10 cellular contexts compared by ENCODE assay signal in the genomic region with DNA sequence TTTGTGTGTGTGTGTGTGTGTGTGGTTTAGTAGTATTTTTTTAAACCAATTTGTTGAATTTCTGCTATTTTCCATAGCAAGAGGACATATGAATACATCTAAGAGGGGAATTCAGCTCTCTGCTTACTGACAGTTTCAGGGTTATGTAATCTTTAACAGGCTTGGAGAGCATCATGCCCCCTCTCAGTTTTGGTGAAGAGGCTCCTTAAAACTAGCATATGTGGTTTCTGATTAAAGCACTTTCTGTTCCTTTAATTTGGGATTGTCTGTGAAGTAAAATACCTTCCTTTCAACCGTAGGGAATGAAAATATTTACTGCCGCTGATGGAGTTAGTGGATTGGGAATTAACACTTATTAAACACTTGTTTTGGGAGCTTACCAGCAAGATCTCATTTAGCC. TPM values are rescaled to one million over a fixed set of nuclear protein-coding genes. Genes with fewer than 3 reads are reported as not detected.
DNase-seq lines count a peak whose midpoint lies in the region; ATAC-seq and TF ChIP-seq lines count a peak whose summit lies in the region.
"Had no signal": no experiment of that assay in that cellular context is flagged by ENCODE, and none has a peak within 500 bp of the region (broad histone marks: within the 10 kb centered on the region; RNA-seq: fewer than 3 reads in every experiment).

No MANE protein-coding gene starts in this region.

- CTCF ChIA-PET in OCI-LY7 (lab: Charles Lee; ENCODE audit: unreplicated experiment) = interaction anchor here (0.9 to 1.6 kb wide), 2 partner anchors 20 to 395 kb away, joined by 3 to 6 read pairs; a partner anchor contains a TSS

- H3K4me3 ChIP-seq in BLaER1 (no peak overlapping the region), OCI-LY7 (ENCODE audit: low read depth, low read length, poor library complexity, severe bottlenecking) (peak overlapping the region; percentile 71), lower lobe of right lung (no peak overlapping the region), HAP-1 (no peak overlapping the region)
- H3K4me3 ChIP-seq: thyroid gland had no signal

- H4K20me1 ChIP-seq in BLaER1 (no peaks in the 10 kb centered on the region), OCI-LY7 (ENCODE audit: insufficient read depth, low read length) (no peaks in the 10 kb centered on the region)

- DNase-seq in OCI-LY7 (ENCODE audit: low spot score) (no peak), lower lobe of right lung (no peak), mesenteric fat pad (ENCODE audit: low spot score) (no peak), HAP-1 (ENCODE audit: low spot score in 2 of 2) (no peak), cerebellum (ENCODE audit: low spot score) (no peak)
- DNase-seq: KBM-7, thyroid gland had no signal

- no peak for TF ChIP-seq CTCF in OCI-LY7 (conservative IDR thresholded peaks at IDR 0.05; ENCODE audit: low read length)
- no peak for TF ChIP-seq CTCF in lower lobe of right lung (IDR thresholded peaks at IDR 0.05)

- no peak overlapping the region for H3K27ac ChIP-seq in BLaER1
- no peak overlapping the region for H3K27ac ChIP-seq in OCI-LY7 (ENCODE audit: low read depth, low read length, poor library complexity, severe bottlenecking)
- peak overlapping the region; percentile 90 for H3K27ac ChIP-seq in lower lobe of right lung

- no peaks in the 10 kb centered on the region for H3K9me3 ChIP-seq in BLaER1
- no peaks in the 10 kb centered on the region for H3K9me3 ChIP-seq in OCI-LY7 (ENCODE audit: low read length)
- H3K9me3 ChIP-seq in lower lobe of right lung = no peaks in the 10 kb centered on the region
- no peaks in the 10 kb centered on the region for H3K9me3 ChIP-seq in HAP-1
- H3K9me3 ChIP-seq: thyroid gland had no signal

- H3K27me3 ChIP-seq in BLaER1 (no peaks in the 10 kb centered on the region), lower lobe of right lung (ENCODE audit: low read depth) (no peaks in the 10 kb centered on the region), HAP-1 (ENCODE audit: low read depth) (no peaks in the 10 kb centered on the region)
- H3K27me3 ChIP-seq: thyroid gland had no signal

- intact Hi-C loops in OCI-LY7 (cut with micrococcal nuclease; ENCODE audit: unreplicated experiment) = no loop called here
- intact Hi-C loops in lower lobe of right lung (cut with DNase I) = no loop called here

- no TSS peak for BruUV-seq in OCI-LY7 (replicated peaks; lab: Mats Ljungman, UMichigan)

- H3K36me3 ChIP-seq in BLaER1 (no peaks in the 10 kb centered on the region), OCI-LY7 (ENCODE audit: insufficient read depth, low read length) (peaks cover 11% of the 10 kb centered on the region; the same call in 1 of the 2 replicates), lower lobe of right lung (no peaks in the 10 kb centered on the region), HAP-1 (replicated peaks) (no peaks in the 10 kb centered on the region)
- H3K36me3 ChIP-seq: thyroid gland had no signal

- no peak overlapping the region for H3K9ac ChIP-seq in BLaER1

- H3K9me2 ChIP-seq in OCI-LY7 (ENCODE audit: insufficient read depth, low read length) = no peaks in the 10 kb centered on the region

- H3K79me2 ChIP-seq in OCI-LY7 (ENCODE audit: insufficient read depth, low read depth, low read length) = peaks cover 24% of the 10 kb centered on the region; the same call in 1 of the 2 replicates

- in situ Hi-C loops in HAP-1 (cut with MboI; ENCODE audit: low sequenced_read_pairs) = loop anchor here (10.0 kb wide), 1 partner anchor 395 kb away; no protein-coding TSS in a partner anchor

- ATAC-seq in GM18867 (IDR thresholded peaks at IDR 0.05; ENCODE audit: unreplicated experiment) = peak; percentile 24
- ATAC-seq in lower lobe of right lung = no peak
- no peak for ATAC-seq in HG03280 (IDR thresholded peaks at IDR 0.05; ENCODE audit: unreplicated experiment)

- POLR2A ChIA-PET in OCI-LY7 (lab: Charles Lee) = interaction anchor here (0.6 to 5.1 kb wide), 17 partner anchors 8 to 403 kb away, joined by 3 to 33 read pairs (median 3); a partner anchor contains a TSS

- H2AFZ ChIP-seq in OCI-LY7 (ENCODE audit: low read length) = no peak overlapping the region

- peaks cover 35% of the 10 kb centered on the region for H3K4me1 ChIP-seq in BLaER1
- peaks cover 38% of the 10 kb centered on the region for H3K4me1 ChIP-seq in OCI-LY7 (ENCODE audit: insufficient read depth, low read length, poor library complexity, severe bottlenecking)
- H3K4me1 ChIP-seq in lower lobe of right lung = peaks cover 35% of the 10 kb centered on the region
- peaks cover 19% of the 10 kb centered on the region for H3K4me1 ChIP-seq in HAP-1

- H3K4me2 ChIP-seq in BLaER1 = 0 out of 2 replicates have a peak overlapping the region, but pooled peaks have one; percentile 92
- peak overlapping the region; percentile 93 for H3K4me2 ChIP-seq in OCI-LY7 (ENCODE audit: low read length)

RNA-seq across cellular contexts. Expression of a gene that starts 19.4 kb away (rescaled TPM):
- total RNA-seq in OCI-LY7 (2014; rRNA removed; shearing (Covaris generic)) = 11.8 and 14.1 TPM in 2 replicates
- total RNA-seq in OCI-LY7 (2022) (26.6 and 33.3 TPM in 2 replicates), lower lobe of right lung (76.2 TPM), mesenteric fat pad (133 TPM), cerebellum (4.0 TPM)

RNA-seq across cellular contexts. Expression of a gene that starts 50.9 kb away (rescaled TPM):
- total RNA-seq in OCI-LY7 (2014; rRNA removed; shearing (Covaris generic)) = 16.7 and 17.9 TPM in 2 replicates
- 59.2 and 64.3 TPM in 2 replicates for total RNA-seq in OCI-LY7 (2022)
- 22.0 TPM for total RNA-seq in lower lobe of right lung
- total RNA-seq in mesenteric fat pad = 11.0 TPM
- total RNA-seq in cerebellum = 12.3 TPM
